ENCODE assay signal across 1 cellular context in the genomic region with DNA sequence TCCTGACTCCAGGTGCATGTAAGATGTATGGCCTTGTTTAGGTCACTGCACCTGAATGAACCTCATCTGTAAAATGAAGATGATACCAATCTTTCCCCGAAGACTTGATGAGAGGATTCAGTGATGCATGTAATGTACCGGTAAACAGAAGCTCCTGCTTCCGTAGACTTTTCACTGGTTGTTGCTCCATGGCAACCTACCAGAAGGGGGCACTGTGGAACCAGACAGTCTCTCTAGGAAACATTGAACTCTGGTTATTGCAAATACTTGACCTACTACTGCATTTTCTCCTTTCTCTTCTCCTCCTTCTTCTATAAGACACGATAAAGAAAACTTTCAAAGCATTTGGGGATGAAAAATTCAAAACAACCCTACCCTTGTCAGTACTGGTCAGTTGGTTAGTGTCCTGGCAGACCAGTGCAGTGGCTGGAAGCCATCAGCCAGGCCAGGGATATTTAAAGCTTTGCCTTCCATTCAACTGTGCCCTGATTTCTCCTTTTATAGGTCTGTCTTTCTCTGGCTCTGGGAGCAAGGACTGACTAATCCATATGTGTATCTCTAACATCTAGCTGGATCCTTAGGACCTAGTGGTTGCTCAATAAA.
TF ChIP-seq lines count a peak whose summit lies in the region.

No MANE protein-coding gene starts in this region.

TF ChIP-seq in HCT116, 20 proteins besides CTCF, POLR2A, EP300 and RAD21:
- TF ChIP-seq, protein P1, sequence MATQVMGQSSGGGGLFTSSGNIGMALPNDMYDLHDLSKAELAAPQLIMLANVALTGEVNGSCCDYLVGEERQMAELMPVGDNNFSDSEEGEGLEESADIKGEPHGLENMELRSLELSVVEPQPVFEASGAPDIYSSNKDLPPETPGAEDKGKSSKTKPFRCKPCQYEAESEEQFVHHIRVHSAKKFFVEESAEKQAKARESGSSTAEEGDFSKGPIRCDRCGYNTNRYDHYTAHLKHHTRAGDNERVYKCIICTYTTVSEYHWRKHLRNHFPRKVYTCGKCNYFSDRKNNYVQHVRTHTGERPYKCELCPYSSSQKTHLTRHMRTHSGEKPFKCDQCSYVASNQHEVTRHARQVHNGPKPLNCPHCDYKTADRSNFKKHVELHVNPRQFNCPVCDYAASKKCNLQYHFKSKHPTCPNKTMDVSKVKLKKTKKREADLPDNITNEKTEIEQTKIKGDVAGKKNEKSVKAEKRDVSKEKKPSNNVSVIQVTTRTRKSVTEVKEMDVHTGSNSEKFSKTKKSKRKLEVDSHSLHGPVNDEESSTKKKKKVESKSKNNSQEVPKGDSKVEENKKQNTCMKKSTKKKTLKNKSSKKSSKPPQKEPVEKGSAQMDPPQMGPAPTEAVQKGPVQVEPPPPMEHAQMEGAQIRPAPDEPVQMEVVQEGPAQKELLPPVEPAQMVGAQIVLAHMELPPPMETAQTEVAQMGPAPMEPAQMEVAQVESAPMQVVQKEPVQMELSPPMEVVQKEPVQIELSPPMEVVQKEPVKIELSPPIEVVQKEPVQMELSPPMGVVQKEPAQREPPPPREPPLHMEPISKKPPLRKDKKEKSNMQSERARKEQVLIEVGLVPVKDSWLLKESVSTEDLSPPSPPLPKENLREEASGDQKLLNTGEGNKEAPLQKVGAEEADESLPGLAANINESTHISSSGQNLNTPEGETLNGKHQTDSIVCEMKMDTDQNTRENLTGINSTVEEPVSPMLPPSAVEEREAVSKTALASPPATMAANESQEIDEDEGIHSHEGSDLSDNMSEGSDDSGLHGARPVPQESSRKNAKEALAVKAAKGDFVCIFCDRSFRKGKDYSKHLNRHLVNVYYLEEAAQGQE (IDR thresholded peaks at IDR 0.05; ENCODE audit: low read depth): no peak
- TF ChIP-seq FOSL1 (IDR thresholded peaks at IDR 0.05; ENCODE audit: low read depth) (no peak), SIN3A (IDR thresholded peaks at IDR 0.05; ENCODE audit: low read depth) (no peak), ZFX (IDR thresholded peaks at IDR 0.05) (no peak), YY1 (IDR thresholded peaks at IDR 0.05; ENCODE audit: extremely low read depth, insufficient replicate concordance, low read depth, low read length) (no peak), SRF (IDR thresholded peaks at IDR 0.05; ENCODE audit: low read depth) (no peak), CEBPB (IDR thresholded peaks at IDR 0.05; ENCODE audit: low read depth) (no peak), POLR2AphosphoS5 (IDR thresholded peaks at IDR 0.05; ENCODE audit: low read depth, low read length) (no peak), SP1 (IDR thresholded peaks at IDR 0.05; ENCODE audit: low read depth) (no peak)
- TF ChIP-seq, protein P2, sequence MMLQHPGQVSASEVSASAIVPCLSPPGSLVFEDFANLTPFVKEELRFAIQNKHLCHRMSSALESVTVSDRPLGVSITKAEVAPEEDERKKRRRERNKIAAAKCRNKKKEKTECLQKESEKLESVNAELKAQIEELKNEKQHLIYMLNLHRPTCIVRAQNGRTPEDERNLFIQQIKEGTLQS (IDR thresholded peaks at IDR 0.05): no peak
- TF ChIP-seq, protein P3, sequence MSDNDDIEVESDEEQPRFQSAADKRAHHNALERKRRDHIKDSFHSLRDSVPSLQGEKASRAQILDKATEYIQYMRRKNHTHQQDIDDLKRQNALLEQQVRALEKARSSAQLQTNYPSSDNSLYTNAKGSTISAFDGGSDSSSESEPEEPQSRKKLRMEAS (IDR thresholded peaks at IDR 0.05): no peak
